Comparison of ENCODE assay signal across 23 cellular contexts in the genomic region with DNA sequence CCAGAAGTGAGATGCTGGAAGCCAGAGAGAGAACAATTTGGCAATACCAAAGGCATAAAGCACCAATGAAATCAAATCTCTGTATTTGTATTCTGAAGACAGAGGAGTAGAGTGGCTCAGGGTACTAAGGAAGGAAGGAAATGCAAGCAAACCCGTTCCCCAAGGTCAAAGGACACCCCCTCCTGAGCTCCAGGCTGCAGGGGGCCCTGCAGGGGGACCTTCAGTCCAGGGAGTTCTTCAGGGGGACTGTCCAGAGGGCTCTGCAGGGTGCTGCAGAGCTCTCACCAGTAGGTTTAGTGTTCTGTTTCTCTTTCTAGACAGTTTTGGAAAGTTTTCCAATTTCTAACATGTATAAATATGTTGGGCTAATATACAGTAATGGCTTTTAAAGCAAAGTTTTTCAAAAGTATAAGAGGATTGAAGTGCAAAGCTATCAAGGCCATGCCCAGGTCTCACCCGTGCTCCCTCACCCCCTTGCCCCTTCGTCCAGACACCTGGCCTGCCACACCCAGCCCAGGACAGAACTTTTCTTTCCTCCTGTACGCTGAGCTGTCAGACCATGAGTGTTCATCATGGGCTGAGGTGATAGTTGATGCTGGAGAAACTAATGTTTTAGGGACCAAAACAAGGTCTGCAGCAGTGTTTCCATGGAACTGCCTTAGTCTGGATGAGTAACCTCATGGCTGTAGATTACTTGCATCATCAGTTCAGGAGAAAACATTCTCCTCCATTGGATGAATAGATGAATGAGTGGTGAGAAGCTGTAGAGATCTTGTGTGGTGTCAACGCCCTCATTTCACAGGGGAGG.
DNase-seq lines count a peak whose midpoint lies in the region; ATAC-seq and TF ChIP-seq lines count a peak whose summit lies in the region.
"Had no signal": no experiment of that assay in that cellular context is flagged by ENCODE, and none has a peak within 500 bp of the region (broad histone marks: within the 10 kb centered on the region; RNA-seq: fewer than 3 reads in every experiment).

No MANE protein-coding gene starts in this region.

- H3K4me1 Mint-ChIP-seq in GM23338, result peaks cover 69% of the 10 kb centered on the region
- H3K4me1 Mint-ChIP-seq in chondrocyte (ENCODE audit: low read depth), result peaks cover 50% of the 10 kb centered on the region
- H3K4me1 Mint-ChIP-seq in osteocyte (ENCODE audit: unreplicated experiment), result peaks cover 52% of the 10 kb centered on the region
- H3K4me1 Mint-ChIP-seq: B cell had no signal

- no peak overlapping the region for H3K14ac ChIP-seq in IMR-90 (replicated peaks; ENCODE audit: low read depth, low read length)

- ATAC-seq in GM23338, result no peak
- no peak for ATAC-seq in IMR-90 (ENCODE audit: low read depth)
- ATAC-seq: A549, GM12878 had no signal

- H4K5ac ChIP-seq in IMR-90 (ENCODE audit: low read depth, low read length), result no peak overlapping the region

- no peak overlapping the region for H4K91ac ChIP-seq in IMR-90 (ENCODE audit: insufficient read depth, low read depth, low read length)

- H3K27ac ChIP-seq in GM23338 (ENCODE audit: low read depth) (no peak overlapping the region), IMR-90 (ENCODE audit: insufficient read depth, low read length) (no peak overlapping the region)
- H3K27ac ChIP-seq: RWPE1 had no signal

- peaks cover 73% of the 10 kb centered on the region for H3K79me2 ChIP-seq in GM23338 (replicated peaks; ENCODE audit: insufficient read depth)

- H3K9me1 ChIP-seq in IMR-90 (ENCODE audit: insufficient read depth, low read length), result peaks cover 51% of the 10 kb centered on the region

- in situ Hi-C loops in IMR-90 (cut with MboI; ENCODE audit: low sequenced_read_pairs), result no loop called here

- no peak overlapping the region for H3K9ac ChIP-seq in IMR-90 (ENCODE audit: low read depth, low read length)
- H3K9ac ChIP-seq: SK-N-SH had no signal

- H3K27me3 ChIP-seq in GM23338 (ENCODE audit: insufficient read depth) (no peaks in the 10 kb centered on the region), IMR-90 (ENCODE audit: control insufficient read depth, insufficient read depth, low read length) (no peaks in the 10 kb centered on the region)
- H3K27me3 ChIP-seq: MG63 had no signal

- no peak overlapping the region for H2AK5ac ChIP-seq in IMR-90 (ENCODE audit: low read depth, low read length)

- H4K20me1 ChIP-seq in GM23338 (replicated peaks; ENCODE audit: insufficient read depth) (peaks cover 43% of the 10 kb centered on the region), IMR-90 (ENCODE audit: insufficient read depth, low read length) (peaks cover 81% of the 10 kb centered on the region)

- no peak overlapping the region for H3K4me3 ChIP-seq in GM23338
- H3K4me3 ChIP-seq in IMR-90 (ENCODE audit: insufficient read depth, low read depth, low read length), result no peak overlapping the region
- H3K4me3 ChIP-seq: A549, GM12878, MG63 had no signal

- POLR2A ChIA-PET in IMR-90 (lab: Charles Lee; ENCODE audit: unreplicated experiment), result no interaction called here

- dilution Hi-C loops in IMR-90 (cut with HindIII; ENCODE audit: low sequenced_read_pairs, unreplicated experiment), result no loop called here

- H3K18ac ChIP-seq in IMR-90 (ENCODE audit: low read depth, low read length), result no peak overlapping the region

- no peaks in the 10 kb centered on the region for H3K9me3 ChIP-seq in IMR-90 (ENCODE audit: control insufficient read depth, insufficient read depth, low read length)
- H3K9me3 ChIP-seq: A549, MG63, SK-N-SH had no signal

- TF ChIP-seq RAD21 in IMR-90 (IDR thresholded peaks at IDR 0.05; ENCODE audit: low read length), result no peak

- DNase-seq in GM23338 (ENCODE audit: low spot score), result no peak
- peak; percentile 37 for DNase-seq in IMR-90
- DNase-seq in chondrocyte (ENCODE audit: low spot score), result peak; percentile 37
- no peak for DNase-seq in osteocyte (ENCODE audit: extremely low spot score, unreplicated experiment)
- no peak for DNase-seq in activated gamma-delta T cell (lab: John Stamatoyannopoulos, UW)
- DNase-seq in NCI-H2227 treated with DMSO at 0.1 percent for 48 hours (lab: John Stamatoyannopoulos, UW), result no peak
- DNase-seq in NAMALWA (ENCODE audit: low spot score), result no peak
- DNase-seq in NK-92 (lab: John Stamatoyannopoulos, UW; ENCODE audit: unreplicated experiment), result no peak
- DNase-seq: DMS79 treated with DMSO at 0.1 percent for 48 hours; MG63; NCI-H1048; NCI-H1436; NCI-H1930; NCI-H226; NCI-H510A treated with DMSO at 0.1 percent for 48 hours; NCI-H748 treated with DMSO at 0.1 percent for 48 hours; NK-92 treated with Interleukin-12 subunit alpha and Interleukin-12 subunit beta, amount 100 ng/mL, for 24 hours; SIG-M5; SK-N-SH had no signal

- H3K9me2 ChIP-seq in GM23338 (ENCODE audit: insufficient read depth), result no peaks in the 10 kb centered on the region
- H3K9me2 ChIP-seq: SK-N-SH had no signal

- no peak overlapping the region for H2BK120ac ChIP-seq in IMR-90 (ENCODE audit: low read depth, low read length)

- no peak overlapping the region for H3K23ac ChIP-seq in IMR-90 (ENCODE audit: low read depth, low read length)

- H3K27me3 Mint-ChIP-seq in GM23338 (ENCODE audit: insufficient read depth, low read depth, poor library complexity) (peaks cover 5% of the 10 kb centered on the region), chondrocyte (ENCODE audit: low read depth) (no peaks in the 10 kb centered on the region), osteocyte (ENCODE audit: unreplicated experiment) (no peaks in the 10 kb centered on the region)

- no peak overlapping the region for H2BK5ac ChIP-seq in IMR-90 (ENCODE audit: low read depth, low read length, poor library complexity, severe bottlenecking)

- H3K4me1 ChIP-seq in GM23338 (ENCODE audit: insufficient read depth), result peaks cover 31% of the 10 kb centered on the region
- peaks cover 39% of the 10 kb centered on the region for H3K4me1 ChIP-seq in IMR-90 (ENCODE audit: control insufficient read depth, insufficient read depth, low read length)

- H3K56ac ChIP-seq in IMR-90 (ENCODE audit: extremely low read depth, insufficient read depth, low read length), result no peak overlapping the region

- H3K4me3 Mint-ChIP-seq in GM23338 (no peak overlapping the region), chondrocyte (ENCODE audit: unreplicated experiment) (no peak overlapping the region), osteocyte (ENCODE audit: unreplicated experiment) (no peak overlapping the region)
- H3K4me3 Mint-ChIP-seq: B cell had no signal

- H3K36me3 Mint-ChIP-seq in GM23338 (ENCODE audit: low read depth) (no peaks in the 10 kb centered on the region), chondrocyte (ENCODE audit: low read depth) (no peaks in the 10 kb centered on the region), osteocyte (ENCODE audit: unreplicated experiment) (no peaks in the 10 kb centered on the region)

- H2BK15ac ChIP-seq in IMR-90 (ENCODE audit: low read depth, low read length), result no peak overlapping the region

- no peak overlapping the region for H2AK9ac ChIP-seq in IMR-90 (replicated peaks; ENCODE audit: low read depth, low read length, poor library complexity)

- CTCF ChIA-PET in IMR-90 (lab: Yijun Ruan, JAX), result interaction anchor here (0.8 kb wide), 1 partner anchor 10 kb away, joined by 3 read pairs; no protein-coding TSS in a partner anchor

- no TSS peak for BruUV-seq in IMR-90 (replicated peaks; lab: Mats Ljungman, UMichigan)

- WGBS in IMR-90 (ENCODE audit: extremely low coverage in 2 of 2, insufficient read length in 1 of 2), 2 experiments, result 80% methylated on average over 1 of the region's 5 CpGs; no CpG with 5 or more reads in 1 of the 2 experiments

- H3K79me1 ChIP-seq in IMR-90 (ENCODE audit: low read depth in 1 of 2, low read length in 2 of 2), result peaks cover 48 to 92% of the 10 kb centered on the region in 2 experiments

- intact Hi-C loops in IMR-90 (cut with micrococcal nuclease), result loop anchor here (5.0 kb wide), 1 partner anchor 67 kb away; no protein-coding TSS in a partner anchor

- H3K4me2 ChIP-seq in GM23338 (peak overlapping the region; percentile 55; the same call in 1 of the 2 replicates), IMR-90 (ENCODE audit: low read depth, low read length) (no peak overlapping the region)
- H3K4me2 ChIP-seq: A549, SK-N-SH had no signal

- H2AFZ ChIP-seq in GM23338, result no peak overlapping the region
- H2AFZ ChIP-seq in IMR-90 (replicated peaks; ENCODE audit: low read length, poor library complexity), result no peak overlapping the region

- H3K9me3 Mint-ChIP-seq in GM23338, result no peaks in the 10 kb centered on the region
- no peaks in the 10 kb centered on the region for H3K9me3 Mint-ChIP-seq in chondrocyte (ENCODE audit: low read depth)
- no peaks in the 10 kb centered on the region for H3K9me3 Mint-ChIP-seq in osteocyte (ENCODE audit: unreplicated experiment)

- no peak overlapping the region for H2BK20ac ChIP-seq in IMR-90 (ENCODE audit: low read depth, low read length)

- TF ChIP-seq POLR2A in IMR-90 (IDR thresholded peaks at IDR 0.05; ENCODE audit: low read depth, low read length), result no peak

- no peak overlapping the region for H3K4ac ChIP-seq in IMR-90 (ENCODE audit: low read depth, low read length)

- H3K27ac Mint-ChIP-seq in GM23338 (no peak overlapping the region), chondrocyte (ENCODE audit: unreplicated experiment) (peak overlapping the region; percentile 36), osteocyte (ENCODE audit: unreplicated experiment) (peak overlapping the region; percentile 8)
- H3K27ac Mint-ChIP-seq: B cell had no signal

- TF ChIP-seq CTCF in GM23338 (conservative IDR thresholded peaks at IDR 0.05; ENCODE audit: low read depth in 2 of 2) (no peak), IMR-90 (conservative IDR thresholded peaks at IDR 0.05; ENCODE audit: low read depth, low read length) (no peak), chondrocyte (IDR thresholded peaks at IDR 0.05) (no peak), osteocyte (IDR thresholded peaks at IDR 0.05) (no peak)

- H3F3A ChIP-seq in GM23338 (replicated peaks; ENCODE audit: low read depth), result 0 out of 2 replicates have a peak, but pooled peaks cover 5% of the 10 kb centered on the region

- no peak overlapping the region for H4K8ac ChIP-seq in IMR-90 (ENCODE audit: low read depth in 2 of 2, low read length in 2 of 2)

- no peaks in the 10 kb centered on the region; the same call in 1 of the 2 replicates for H3K36me3 ChIP-seq in GM23338 (ENCODE audit: insufficient read depth)
- H3K36me3 ChIP-seq in IMR-90 (ENCODE audit: control insufficient read depth, insufficient read depth, low read length), result no peaks in the 10 kb centered on the region; the same call in 1 of the 2 replicates
- H3K36me3 ChIP-seq: MG63 had no signal

TF ChIP-seq in GM23338, 12 proteins besides CTCF, POLR2A, EP300 and RAD21 (continues in another document):
- TF ChIP-seq ZNF331 (CRISPR knock-in tag; IDR thresholded peaks at IDR 0.05; ENCODE audit: low read depth), result no peak

TF ChIP-seq in IMR-90, 13 proteins besides CTCF, POLR2A, EP300 and RAD21 (continues in another document):
- TF ChIP-seq CEBPB (IDR thresholded peaks at IDR 0.05; ENCODE audit: low read depth, low read length), result peak; percentile 84

Comparison
In these comparisons a context has a peak if more than half of its experiments do, and no peak if none do; other contexts are left out.
1. DNase-seq: peak in IMR-90 (single experiment) and chondrocyte (single experiment); none in GM23338 (single experiment), osteocyte (single experiment), activated gamma-delta T cell (single experiment), NCI-H2227 treated with DMSO at 0.1 percent for 48 hours (single experiment), NAMALWA (single experiment) and NK-92 (single experiment).